ENCODE assay signal across 8 cellular contexts in the genomic region with DNA sequence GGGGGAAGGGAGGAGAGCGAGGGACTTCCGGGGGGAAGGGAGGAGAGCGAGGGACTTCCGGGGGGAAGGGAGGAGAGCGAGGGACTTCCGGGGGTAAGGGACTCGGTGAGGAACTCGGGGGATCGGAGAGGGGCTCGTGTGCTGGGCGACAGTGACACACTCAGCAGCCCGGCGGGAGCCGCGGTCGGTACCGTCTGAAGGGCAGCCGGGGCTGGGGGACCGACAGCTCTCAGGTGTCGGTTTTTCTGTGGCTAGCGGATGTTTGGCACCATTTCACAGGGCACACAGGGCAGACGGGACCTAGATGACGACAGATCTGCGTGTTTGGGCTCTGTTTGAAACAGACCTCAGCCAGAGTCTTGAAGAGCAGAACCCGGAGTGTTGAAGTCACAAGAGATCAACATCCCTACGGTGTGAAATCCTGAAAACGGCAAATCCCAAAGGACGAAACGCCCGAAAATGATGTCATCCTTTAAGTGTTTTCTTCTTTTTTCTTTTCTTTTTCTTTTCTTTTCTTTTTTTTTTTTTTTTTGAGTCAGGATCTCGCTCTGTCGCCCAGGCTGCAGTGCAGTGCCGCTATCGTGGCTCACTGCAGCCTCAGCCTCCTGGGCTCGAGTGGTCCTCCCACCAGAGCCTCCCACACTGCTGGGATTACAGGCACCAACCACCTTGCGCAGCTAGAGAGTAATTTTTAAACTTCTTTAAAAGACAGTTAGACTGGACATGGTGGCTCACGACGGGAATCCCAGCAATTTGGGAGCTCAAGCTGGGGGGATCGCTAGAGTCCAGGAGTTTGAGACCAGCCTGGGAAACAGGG. TPM values are rescaled to one million over a fixed set of nuclear protein-coding genes. Genes with fewer than 3 reads are reported as not detected.
A peak's percentile ranks its signal among the peaks of the same experiment; 100 is the strongest.
DNase-seq lines count a peak whose midpoint lies in the region; ATAC-seq and TF ChIP-seq lines count a peak whose summit lies in the region.

No MANE protein-coding gene starts in this region.

- BruUV-seq in PC-9 (replicated peaks; lab: Mats Ljungman, UMichigan) = TSS peak; percentile 90

- H3K27me3 ChIP-seq in PC-9 (ENCODE audit: insufficient read depth, low read depth) (no peaks in the 10 kb centered on the region), esophagus squamous epithelium (no peaks in the 10 kb centered on the region)

- POLR2A ChIA-PET in PC-9 (lab: Charles Lee; ENCODE audit: unreplicated experiment) = no interaction called here

- H3K79me2 ChIP-seq in PC-9 (ENCODE audit: low read depth) = peaks cover 6% of the 10 kb centered on the region

- peak overlapping the region; percentile 99 for H3K4me3 ChIP-seq in PC-9
- H3K4me3 ChIP-seq in esophagus squamous epithelium = peak overlapping the region; percentile 59 to 83 (median 78)

- H3K36me3 Mint-ChIP-seq in naive B cell = no peaks in the 10 kb centered on the region

- H3F3A ChIP-seq in PC-9 (ENCODE audit: insufficient read depth, low read depth) = peaks cover 40% of the 10 kb centered on the region; the same call in 1 of the 2 replicates

- peak overlapping the region; percentile 95 to 99 (median 99) for H3K27ac Mint-ChIP-seq in naive B cell

- CTCF ChIA-PET in PC-9 (lab: Charles Lee) = interaction anchor here (0.6 kb wide), 2 partner anchors 81 to 1388 kb away, joined by 3 to 7 read pairs; no protein-coding TSS in a partner anchor

- H3K4me1 ChIP-seq in PC-9 (replicated peaks; ENCODE audit: insufficient read depth) (no peaks in the 10 kb centered on the region), esophagus squamous epithelium (peaks cover 3 to 20% (median 4%) of the 10 kb centered on the region in 3 donors)

- ATAC-seq in GM19043 (IDR thresholded peaks at IDR 0.05; ENCODE audit: low read depth, unreplicated experiment) (peak; percentile 35), HG03571 (IDR thresholded peaks at IDR 0.05; ENCODE audit: unreplicated experiment) (peak; percentile 69), naive B cell (ENCODE audit: low read depth in 2 of 2) (peak; percentile 81 to 84)

- H3K9me3 ChIP-seq in PC-9 (ENCODE audit: insufficient read depth, low read depth) = no peaks in the 10 kb centered on the region
- no peaks in the 10 kb centered on the region for H3K9me3 ChIP-seq in esophagus squamous epithelium

- intact Hi-C loops in PC-9 (cut with micrococcal nuclease; ENCODE audit: unreplicated experiment) = loop anchor here (10.0 kb wide), 1 partner anchor 463 kb away; the partner anchor contains the start of gene SPATA2L
- intact Hi-C loops in esophagus squamous epithelium (cut with DNase I) = no loop called here

- H3K36me3 ChIP-seq in PC-9 (ENCODE audit: low read depth) = no peaks in the 10 kb centered on the region
- H3K36me3 ChIP-seq in esophagus squamous epithelium = no peaks in the 10 kb centered on the region

- H3K4me1 Mint-ChIP-seq in naive B cell = peaks cover 7 to 26% (median 20%) of the 10 kb centered on the region in 3 donors

- WGBS in esophagus squamous epithelium, 2 donors = 2 to 3% methylated on average over 24 to 35 of the region's 39 CpGs

- H3K27ac ChIP-seq in PC-9 (peak overlapping the region; percentile 80), esophagus squamous epithelium (peak overlapping the region; percentile 90 to 98 (median 96))

- DNase-seq in AML-193 (lab: John Stamatoyannopoulos, UW) = peak; percentile 47 to 52
- DNase-seq in PC-9 = peak; percentile 64 to 74
- peak; percentile 80 to 85 for DNase-seq in activated T-cell treated with anti-CD3 and anti-CD28 coated beads, Interleukin-2, amount 50 U/mL, for 48 hours
- no peak for DNase-seq in esophagus squamous epithelium (lab: John Stamatoyannopoulos, UW)
- peak; percentile 85 for DNase-seq in naive B cell
- DNase-seq in stimulated activated CD8-positive, alpha-beta memory T cell treated with anti-CD3 and anti-CD28 coated beads, Interleukin-7, amount 100 ng/mL, for 48 hours (ENCODE audit: extremely low read depth in 1 of 2, low read depth in 1 of 2) = peak; percentile 55 to 61

- H3K4me2 ChIP-seq in PC-9 = peak overlapping the region; percentile 96

- H3K27me3 Mint-ChIP-seq in naive B cell = no peaks in the 10 kb centered on the region

- peak overlapping the region; percentile 82 for H2AFZ ChIP-seq in PC-9

- H3K4me3 Mint-ChIP-seq in naive B cell = peak overlapping the region; percentile 79 to 98 (median 97)

- H3K9me2 ChIP-seq in PC-9 (ENCODE audit: insufficient read depth) = no peaks in the 10 kb centered on the region

- TF ChIP-seq CTCF in PC-9 (conservative IDR thresholded peaks at IDR 0.05) (no peak), esophagus squamous epithelium (IDR thresholded peaks at IDR 0.05) (no peak)

- H4K20me1 ChIP-seq in PC-9 (ENCODE audit: insufficient read depth) = no peaks in the 10 kb centered on the region

- H3K9me3 Mint-ChIP-seq in naive B cell = no peaks in the 10 kb centered on the region

- TF ChIP-seq POLR2A in esophagus squamous epithelium (IDR thresholded peaks at IDR 0.05) = peak in 2 of 4 donors; percentile 73 to 86

RNA-seq across cellular contexts. Expression of gene ZNF778, which starts 23.9 kb away (rescaled TPM):
- total RNA-seq in PC-9 (2021) (9.5 and 15.7 TPM in 2 replicates), esophagus squamous epithelium (10 to 100 TPM in 1 of 4 donors, 1 to 10 TPM in 3; 3.4 to 10.7 (median 6.5) TPM)
- polyA plus RNA-seq in naive B cell (ENCODE audit: low read depth in 6 of 6) = 1 to 10 TPM; 1.5 to 7.1 (median 4.2) TPM

RNA-seq across cellular contexts. Expression of gene SLC22A31, which starts 41.1 kb away (rescaled TPM):
- total RNA-seq in PC-9 (2021) (2.5 and 5.4 TPM in 2 replicates), esophagus squamous epithelium (not detected)
- not detected for polyA plus RNA-seq in naive B cell (ENCODE audit: low read depth in 6 of 6)
